In the genomic region with DNA sequence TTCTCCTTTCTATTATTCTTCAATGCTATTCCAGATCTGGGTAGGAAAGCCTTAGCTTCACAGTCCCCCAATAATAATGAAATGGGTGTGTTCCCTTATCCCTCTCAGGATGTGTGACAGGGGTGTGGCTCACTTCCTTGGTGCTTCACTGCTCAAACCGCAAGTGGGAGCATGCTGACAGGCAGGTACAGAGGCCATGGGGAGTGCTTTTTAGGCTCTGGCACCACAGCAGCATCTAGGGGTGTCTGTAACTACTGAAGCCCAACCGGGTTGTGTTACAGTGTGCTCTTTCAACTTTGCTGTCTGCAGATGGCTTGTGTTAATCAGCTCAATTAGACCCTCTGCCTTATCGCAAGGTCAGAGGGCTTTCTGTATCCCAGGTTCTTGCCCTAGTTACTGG, we compare ENCODE assay signal across 23 cellular contexts.
DNase-seq lines count a peak whose midpoint lies in the region; ATAC-seq, FAIRE-seq and TF ChIP-seq lines count a peak whose summit lies in the region.
"Had no signal": no experiment of that assay in that cellular context is flagged by ENCODE, and none has a peak within 500 bp of the region (broad histone marks: within the 10 kb centered on the region; RNA-seq: fewer than 3 reads in every experiment).

No MANE protein-coding gene starts in this region.

- no TSS peak for BruUV-seq in PC-3 (replicated peaks; lab: Mats Ljungman, UMichigan)
- BruUV-seq in mammary epithelial cell (replicated peaks; lab: Mats Ljungman, UMichigan), result no TSS peak

- H3K79me2 ChIP-seq in GM23338 (replicated peaks; ENCODE audit: insufficient read depth) (no peaks in the 10 kb centered on the region), PC-3 (ENCODE audit: low read length) (no peaks in the 10 kb centered on the region), mammary epithelial cell (ENCODE audit: insufficient read depth, low read length) (no peaks in the 10 kb centered on the region)

- H3K4me3 Mint-ChIP-seq in GM23338, result no peak overlapping the region
- H3K4me3 Mint-ChIP-seq: CD4-positive, alpha-beta memory T cell had no signal

- ATAC-seq in GM23338, result 0 out of 3 replicates have a peak, but pooled peaks have one; percentile 32
- no peak for ATAC-seq in PC-3
- ATAC-seq in GM21825 (IDR thresholded peaks at IDR 0.05; ENCODE audit: unreplicated experiment), result no peak
- ATAC-seq: A549 had no signal

- H3K9me3 ChIP-seq in PC-3 (ENCODE audit: low read length) (no peaks in the 10 kb centered on the region), mammary epithelial cell (replicated peaks; ENCODE audit: insufficient read depth, low read length) (peaks cover 3% of the 10 kb centered on the region)
- H3K9me3 ChIP-seq: BE2C, HAP-1 had no signal

- dilution Hi-C loops in mammary epithelial cell (cut with HindIII; ENCODE audit: low sequenced_read_pairs), result no loop called here

- H3F3A ChIP-seq in GM23338 (replicated peaks; ENCODE audit: low read depth) (no peaks in the 10 kb centered on the region), PC-3 (ENCODE audit: low read length, unreplicated experiment) (no peaks in the 10 kb centered on the region)

- POLR2A ChIA-PET in PC-3 (lab: Charles Lee; ENCODE audit: unreplicated experiment), result no interaction called here

- no peak overlapping the region for H3K27ac ChIP-seq in GM23338 (ENCODE audit: low read depth)
- H3K27ac ChIP-seq in PC-3 (ENCODE audit: low read length), result no peak overlapping the region
- H3K27ac ChIP-seq in mammary epithelial cell (ENCODE audit: insufficient read depth, low read depth, low read length), result no peak overlapping the region
- H3K27ac ChIP-seq: A549; BLaER1 treated with 17β-estradiol and CSF1 and Interleukin-3, amounts not matched to agents 10 nM and 100 nM; GM23248 had no signal

- H3K4me3 ChIP-seq in GM23338, result no peak overlapping the region
- H3K4me3 ChIP-seq in PC-3 (ENCODE audit: low read length), result no peak overlapping the region
- no peak overlapping the region for H3K4me3 ChIP-seq in mammary epithelial cell (replicated peaks in 1 of 3; ENCODE audit: insufficient read depth in 1 of 3, low read depth in 2 of 3, low read length in 3 of 3)
- H3K4me3 ChIP-seq: A549; BLaER1 treated with 17β-estradiol and CSF1 and Interleukin-3, amounts not matched to agents 10 nM and 100 nM; GM23248; HAP-1 had no signal

- peak; percentile 16 for FAIRE-seq in HTR-8/SVneo (lab: Jason Lieb, UNC)
- FAIRE-seq: A549, G401.6, GM12892, H54 had no signal

- H3K27ac Mint-ChIP-seq in GM23338, result no peak overlapping the region
- H3K27ac Mint-ChIP-seq: CD4-positive, alpha-beta memory T cell had no signal

- peaks cover 20% of the 10 kb centered on the region for H3K9me3 Mint-ChIP-seq in GM23338

- no peaks in the 10 kb centered on the region for H3K9me2 ChIP-seq in GM23338 (ENCODE audit: insufficient read depth)
- H3K9me2 ChIP-seq in PC-3 (replicated peaks; ENCODE audit: low read length), result no peaks in the 10 kb centered on the region

- CTCF ChIA-PET in PC-3 (lab: Charles Lee), result no interaction called here
- CTCF ChIA-PET in mammary epithelial cell (lab: Charles Lee; ENCODE audit: low non-redundant PET), result no interaction called here

- TF ChIP-seq CTCF in GM23338 (conservative IDR thresholded peaks at IDR 0.05; ENCODE audit: low read depth in 2 of 2) (no peak), PC-3 (conservative IDR thresholded peaks at IDR 0.05; ENCODE audit: low read depth, low read length) (no peak), mammary epithelial cell (conservative IDR thresholded peaks at IDR 0.05 in 1 of 2, IDR thresholded peaks at IDR 0.05 in 1 of 2; ENCODE audit: extremely low read depth in 1 of 2, insufficient read depth in 1 of 2, low read depth in 1 of 2, low read length in 2 of 2) (no peak)

- no peaks in the 10 kb centered on the region for H4K20me1 ChIP-seq in GM23338 (replicated peaks; ENCODE audit: insufficient read depth)
- H4K20me1 ChIP-seq in PC-3 (ENCODE audit: low read length), result no peaks in the 10 kb centered on the region
- no peaks in the 10 kb centered on the region for H4K20me1 ChIP-seq in mammary epithelial cell (ENCODE audit: insufficient read depth, low read length)
- H4K20me1 ChIP-seq: BLaER1 treated with 17β-estradiol and CSF1 and Interleukin-3, amounts not matched to agents 10 nM and 100 nM had no signal

- in situ Hi-C loops in mammary epithelial cell (cut with MboI; ENCODE audit: low sequenced_read_pairs in 2 of 2), result no loop called here

- no peaks in the 10 kb centered on the region for H3K4me1 Mint-ChIP-seq in GM23338
- H3K4me1 Mint-ChIP-seq: CD4-positive, alpha-beta memory T cell had no signal

- H3K27me3 Mint-ChIP-seq in GM23338 (ENCODE audit: insufficient read depth, low read depth, poor library complexity), result no peaks in the 10 kb centered on the region
- H3K27me3 Mint-ChIP-seq: CD4-positive, alpha-beta memory T cell had no signal

- H3K36me3 ChIP-seq in GM23338 (ENCODE audit: insufficient read depth) (no peaks in the 10 kb centered on the region), PC-3 (ENCODE audit: low read depth, low read length) (no peaks in the 10 kb centered on the region), mammary epithelial cell (ENCODE audit: insufficient read depth, low read length) (no peaks in the 10 kb centered on the region)
- H3K36me3 ChIP-seq: BE2C; BLaER1 treated with 17β-estradiol and CSF1 and Interleukin-3, amounts not matched to agents 10 nM and 100 nM; HAP-1 had no signal

- 63% methylated on average over 3 of the region's 3 CpGs for WGBS in mammary epithelial cell (ENCODE audit: low coverage, missing lambda C conversion rate)

- intact Hi-C loops in PC-3 (cut with micrococcal nuclease) (no loop called here), mammary epithelial cell (cut with micrococcal nuclease) (no loop called here)

- H2AFZ ChIP-seq in GM23338 (no peak overlapping the region), PC-3 (ENCODE audit: low read length) (no peak overlapping the region), mammary epithelial cell (ENCODE audit: low read depth, low read length) (no peak overlapping the region)
- H2AFZ ChIP-seq: GM23248 had no signal

- H3K9ac ChIP-seq in PC-3 (ENCODE audit: low read length) (no peak overlapping the region), mammary epithelial cell (ENCODE audit: insufficient read depth, low read length) (no peak overlapping the region)
- H3K9ac ChIP-seq: BLaER1 treated with 17β-estradiol and CSF1 and Interleukin-3, amounts not matched to agents 10 nM and 100 nM; GM23248 had no signal

- DNase-seq in GM23338 (ENCODE audit: low spot score), result no peak
- DNase-seq in HTR-8/SVneo (ENCODE audit: insufficient read length, low spot score), result no peak
- peak; percentile 17 for DNase-seq in PC-3
- peak; percentile 5 for DNase-seq in mammary epithelial cell
- no peak for DNase-seq in activated gamma-delta T cell (lab: John Stamatoyannopoulos, UW)
- no peak for DNase-seq in activated gamma-delta T cell treated with Interleukin-2 at 50 U/mL for 16 hours
- DNase-seq in anterior cingulate cortex (lab: John Stamatoyannopoulos, UW), result no peak
- DNase-seq: 8988T; ACHN; AML-193; BE2C; CD4-positive, alpha-beta memory T cell; COR-L47; DMS153; DND-41; GM23248 had no signal

- H3K27me3 ChIP-seq in GM23338 (ENCODE audit: insufficient read depth) (no peaks in the 10 kb centered on the region), PC-3 (ENCODE audit: low read length) (no peaks in the 10 kb centered on the region), mammary epithelial cell (ENCODE audit: insufficient read depth, low read length) (no peaks in the 10 kb centered on the region)
- H3K27me3 ChIP-seq: BE2C; BLaER1 treated with 17β-estradiol and CSF1 and Interleukin-3, amounts not matched to agents 10 nM and 100 nM had no signal

- H3K4me1 ChIP-seq in GM23338 (ENCODE audit: insufficient read depth) (no peaks in the 10 kb centered on the region), PC-3 (ENCODE audit: insufficient read depth, low read length) (no peaks in the 10 kb centered on the region), mammary epithelial cell (ENCODE audit: insufficient read depth, low read length) (no peaks in the 10 kb centered on the region)
- H3K4me1 ChIP-seq: A549; BE2C; BLaER1 treated with 17β-estradiol and CSF1 and Interleukin-3, amounts not matched to agents 10 nM and 100 nM; HAP-1 had no signal

- H3K4me2 ChIP-seq in GM23338 (no peak overlapping the region), PC-3 (ENCODE audit: low read length) (no peak overlapping the region), mammary epithelial cell (ENCODE audit: insufficient read depth, low read depth, low read length) (no peak overlapping the region)
- H3K4me2 ChIP-seq: A549; BLaER1 treated with 17β-estradiol and CSF1 and Interleukin-3, amounts not matched to agents 10 nM and 100 nM had no signal

- H3K36me3 Mint-ChIP-seq in GM23338 (ENCODE audit: low read depth), result peaks cover 2% of the 10 kb centered on the region; the same call in 1 of the 3 replicates
- H3K36me3 Mint-ChIP-seq: CD4-positive, alpha-beta memory T cell had no signal

TF ChIP-seq in GM23338, 12 proteins besides CTCF, POLR2A, EP300 and RAD21 (continues in another document):
- TF ChIP-seq ZNF331 (CRISPR knock-in tag; IDR thresholded peaks at IDR 0.05; ENCODE audit: low read depth), result no peak
- no peak for TF ChIP-seq JUNB (IDR thresholded peaks at IDR 0.05; ENCODE audit: unreplicated experiment)
- no peak for TF ChIP-seq ZNF114 (CRISPR knock-in tag; IDR thresholded peaks at IDR 0.05)
- TF ChIP-seq NANOG (IDR thresholded peaks at IDR 0.05; ENCODE audit: borderline replicate concordance), result no peak
- TF ChIP-seq REST (IDR thresholded peaks at IDR 0.05; ENCODE audit: unreplicated experiment), result no peak

Comparison
In these comparisons a context has a peak if more than half of its experiments do, and no peak if none do; other contexts are left out.
1. DNase-seq: peak in PC-3 (single experiment) and mammary epithelial cell (single experiment); none in GM23338 (single experiment), HTR-8/SVneo (single experiment), activated gamma-delta T cell (single experiment), activated gamma-delta T cell treated with Interleukin-2 at 50 U/mL for 16 hours (single experiment) and anterior cingulate cortex (0 of 58).